Comparison of ENCODE assay signal across 1 cellular context in the genomic region with DNA sequence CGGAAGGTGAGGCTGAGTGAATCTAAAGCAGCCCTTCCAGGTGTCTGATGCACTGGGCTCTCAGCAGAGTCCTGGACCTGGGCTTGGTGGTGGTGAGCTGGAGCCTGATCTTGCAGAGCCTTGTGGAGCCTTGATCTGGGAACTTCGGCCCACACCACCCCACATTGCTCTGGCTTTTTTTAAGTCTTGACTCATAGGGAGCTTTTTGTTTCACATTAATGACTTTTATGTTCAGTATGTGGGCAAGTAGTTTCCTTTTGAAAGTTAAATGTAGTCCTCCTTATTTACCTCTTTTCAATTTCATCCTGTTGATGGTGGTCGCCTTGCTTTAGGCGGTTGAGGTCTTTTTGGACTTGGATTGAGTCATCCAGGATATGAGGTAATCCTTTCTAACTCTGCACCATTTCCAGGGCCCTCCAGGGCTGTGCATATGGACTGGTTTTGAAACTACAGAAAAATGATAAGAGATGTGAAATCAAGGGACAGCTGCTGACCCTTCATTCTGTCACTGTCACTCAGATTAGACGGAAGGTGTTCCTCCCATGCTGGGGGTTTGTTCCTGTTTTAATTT.
TF ChIP-seq lines count a peak whose summit lies in the region.

No MANE protein-coding gene starts in this region.

TF ChIP-seq in GM12878, 131 proteins besides CTCF, POLR2A, EP300 and RAD21 (continued from another document):
- no peak for TF ChIP-seq ESRRA (IDR thresholded peaks at IDR 0.05; ENCODE audit: low read length)
- peak; percentile 97 for TF ChIP-seq NFIC (IDR thresholded peaks at IDR 0.05; ENCODE audit: low read depth, low read length)
- peak; percentile 98 for TF ChIP-seq ATF2 (IDR thresholded peaks at IDR 0.05; ENCODE audit: low read length)
- peak; percentile 69; the same call in 1 of the 2 replicates for TF ChIP-seq MEF2A (IDR thresholded peaks at IDR 0.05; ENCODE audit: insufficient read depth, low read depth, low read length)
- TF ChIP-seq, protein P1, sequence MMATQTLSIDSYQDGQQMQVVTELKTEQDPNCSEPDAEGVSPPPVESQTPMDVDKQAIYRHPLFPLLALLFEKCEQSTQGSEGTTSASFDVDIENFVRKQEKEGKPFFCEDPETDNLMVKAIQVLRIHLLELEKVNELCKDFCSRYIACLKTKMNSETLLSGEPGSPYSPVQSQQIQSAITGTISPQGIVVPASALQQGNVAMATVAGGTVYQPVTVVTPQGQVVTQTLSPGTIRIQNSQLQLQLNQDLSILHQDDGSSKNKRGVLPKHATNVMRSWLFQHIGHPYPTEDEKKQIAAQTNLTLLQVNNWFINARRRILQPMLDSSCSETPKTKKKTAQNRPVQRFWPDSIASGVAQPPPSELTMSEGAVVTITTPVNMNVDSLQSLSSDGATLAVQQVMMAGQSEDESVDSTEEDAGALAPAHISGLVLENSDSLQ (IDR thresholded peaks at IDR 0.05): peak; percentile 68
- 0 out of 2 replicates have a peak, but pooled peaks have one; percentile 12 for TF ChIP-seq IKZF1 (conservative IDR thresholded peaks at IDR 0.05)
- peak; percentile 78 for TF ChIP-seq EED (IDR thresholded peaks at IDR 0.05; ENCODE audit: low read depth)
- no peak for TF ChIP-seq KAT2A (conservative IDR thresholded peaks at IDR 0.05; ENCODE audit: control insufficient read depth, low read depth, low read length)
- TF ChIP-seq CREM (IDR thresholded peaks at IDR 0.05; ENCODE audit: low read depth): peak; percentile 90
- TF ChIP-seq CHD4 (IDR thresholded peaks at IDR 0.05): no peak
- TF ChIP-seq CEBPB (IDR thresholded peaks at IDR 0.05; ENCODE audit: borderline replicate concordance in 1 of 2, low read depth in 2 of 2, low read length in 2 of 2): peak in 1 of 2 experiments; percentile 74; a peak in 1 of 4 replicates
- 0 out of 2 replicates have a peak, but pooled peaks have one; percentile 52 for TF ChIP-seq PML (IDR thresholded peaks at IDR 0.05; ENCODE audit: low read length)
